Comparison of ENCODE assay signal across 27 cellular contexts in the genomic region with DNA sequence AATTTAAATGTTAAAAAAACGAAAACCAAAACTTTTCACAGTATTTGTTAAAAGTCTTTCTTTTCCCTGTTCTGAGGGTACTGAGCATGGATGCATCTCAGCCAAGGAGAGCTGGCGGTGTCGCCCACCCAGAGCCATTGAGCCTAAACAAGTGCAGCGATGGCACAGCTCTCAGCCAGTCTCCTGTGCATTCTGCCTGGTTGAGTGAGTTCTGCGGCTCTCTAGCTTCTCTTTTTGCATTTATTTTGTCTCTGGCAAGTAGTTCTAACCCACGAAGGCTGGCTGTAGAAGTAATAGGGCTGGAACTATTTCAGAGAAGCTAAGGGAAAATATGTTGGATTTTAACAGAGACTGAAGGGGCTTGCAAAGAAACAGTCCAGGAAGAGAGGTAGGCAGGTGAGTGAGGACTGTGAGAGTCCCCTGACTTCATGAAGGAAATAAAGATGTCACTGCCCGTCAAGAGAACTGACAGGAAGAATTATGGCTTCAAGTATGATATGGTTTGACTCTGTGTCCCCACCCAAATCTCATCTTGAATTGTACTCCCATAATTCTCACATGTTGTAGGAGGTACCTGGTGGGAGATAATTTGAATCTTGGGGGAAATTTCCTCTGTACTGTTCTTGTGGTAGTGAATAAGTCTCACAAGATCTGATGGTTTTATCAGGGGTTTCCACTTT.
"Had no signal": no experiment of that assay in that cellular context is flagged by ENCODE, and none has a peak within 500 bp of the region (broad histone marks: within the 10 kb centered on the region; RNA-seq: fewer than 3 reads in every experiment).

No MANE protein-coding gene starts in this region.

- H3K4me3 Mint-ChIP-seq: activated CD4-positive, alpha-beta memory T cell treated with anti-CD3 and anti-CD28 coated beads for 36 hours; activated CD4-positive, alpha-beta T cell treated with anti-CD3 and anti-CD28 coated beads, Interleukin-2, amount 10 ng/mL, durations not matched to agents 24 days and 14 days; activated T-helper 1 cell treated with anti-CD3 and anti-CD28 coated beads, Interleukin-12 subunit alpha, Interleukin-12 subunit beta, Interleukin-2, Interleukin-4 antibody, amounts not matched to agents 30 ng/mL and 10 ng/mL and 1 ng/mL, durations not matched to agents 14 hours and 24 hours and 36 hours; naive thymus-derived CD8-positive, alpha-beta T cell; stimulated activated naive CD8-positive, alpha-beta T cell treated with anti-CD3 and anti-CD28 coated beads, Interleukin-15, Interleukin-2, amounts not matched to agents 100 ng/mL and 50 ng/mL, for 24 hours; T-helper 17 cell had no signal

- H3K27ac ChIP-seq: epithelial cell of prostate, esophagus squamous epithelium, thoracic aorta, uterus, WERI-Rb-1 had no signal

- H3K4me1 Mint-ChIP-seq: activated CD4-positive, alpha-beta T cell treated with anti-CD3 and anti-CD28 coated beads, Interleukin-2, amount 10 ng/mL, durations not matched to agents 24 days and 14 days had no signal

- ATAC-seq: activated naive CD4-positive, alpha-beta T cell treated with anti-CD3 and anti-CD28 coated beads, Interleukin-2, amount 50 U/mL, for 72 hours; left cardiac atrium; left ventricle myocardium superior; naive thymus-derived CD8-positive, alpha-beta T cell; right cardiac atrium; T-helper 17 cell had no signal

- H3K27ac Mint-ChIP-seq: activated CD4-positive, alpha-beta memory T cell treated with anti-CD3 and anti-CD28 coated beads for 36 hours; activated CD4-positive, alpha-beta T cell treated with anti-CD3 and anti-CD28 coated beads, Interleukin-2, amount 10 ng/mL, durations not matched to agents 24 days and 14 days; activated T-helper 1 cell treated with anti-CD3 and anti-CD28 coated beads, Interleukin-12 subunit alpha, Interleukin-12 subunit beta, Interleukin-2, Interleukin-4 antibody, amounts not matched to agents 30 ng/mL and 10 ng/mL and 1 ng/mL, durations not matched to agents 14 hours and 24 hours and 36 hours; naive thymus-derived CD8-positive, alpha-beta T cell; stimulated activated naive CD8-positive, alpha-beta T cell treated with anti-CD3 and anti-CD28 coated beads, Interleukin-15, Interleukin-2, amounts not matched to agents 100 ng/mL and 50 ng/mL, for 24 hours; T-helper 17 cell had no signal

- DNase-seq: activated CD4-positive, alpha-beta memory T cell treated with anti-CD3 and anti-CD28 coated beads for 36 hours; activated CD4-positive, alpha-beta T cell treated with anti-CD3 and anti-CD28 coated beads, Interleukin-2, amount 10 ng/mL, durations not matched to agents 24 days and 14 days; activated CD4-positive, CD25-positive, alpha-beta regulatory T cell treated with anti-CD3 and anti-CD28 coated beads, Interleukin-2, amount 50 U/mL, for 72 hours; activated CD8-positive, alpha-beta memory T cell treated with anti-CD3 and anti-CD28 coated beads, Interleukin-2, amount 50 U/mL, for 4 hours; activated naive CD4-positive, alpha-beta T cell; activated T-cell treated with anti-CD3 and anti-CD28 coated beads, Interleukin-2, amount 50 U/mL, for 1 hour; anterior cingulate cortex; dermis blood vessel endothelial cell; effector CD4-positive, alpha-beta T cell; esophagus squamous epithelium; foreskin melanocyte; islet precursor cell; left cardiac atrium; left ventricle myocardium superior; naive thymus-derived CD8-positive, alpha-beta T cell; right cardiac atrium; stimulated activated CD4-positive, alpha-beta T cell treated with anti-CD3 and anti-CD28 coated beads, Interleukin-2, amount 100 ng/mL, for 48 hours; T-helper 17 cell; T1000; trophoblast cell; uterus had no signal

- H3K27me3 ChIP-seq: esophagus squamous epithelium, uterus had no signal

- H3K36me3 ChIP-seq: esophagus squamous epithelium, thoracic aorta, uterus, WERI-Rb-1 had no signal

- H3K4me1 ChIP-seq: esophagus squamous epithelium, uterus had no signal

- H3K36me3 Mint-ChIP-seq: activated CD4-positive, alpha-beta memory T cell treated with anti-CD3 and anti-CD28 coated beads for 36 hours had no signal

- H3K4me3 ChIP-seq: esophagus squamous epithelium, thoracic aorta, uterus had no signal

- H3K9me3 ChIP-seq: esophagus squamous epithelium, thoracic aorta, uterus had no signal
